1 cellular context compared by ENCODE assay signal in genomic region chr20:1265916-1266166, GRCh38.
TF ChIP-seq lines count a peak whose summit lies in the region.

No MANE protein-coding gene starts in this region.

TF ChIP-seq in GM12878, 131 proteins besides CTCF, POLR2A, EP300 and RAD21 (continued from another document):
- TF ChIP-seq IKZF2 (IDR thresholded peaks at IDR 0.05) (no peak), ZBTB11 (CRISPR knock-in tag; IDR thresholded peaks at IDR 0.05) (no peak), MEF2B (IDR thresholded peaks at IDR 0.05; ENCODE audit: partially characterized antibody, poor library complexity, severe bottlenecking) (no peak)
- TF ChIP-seq, protein P1, sequence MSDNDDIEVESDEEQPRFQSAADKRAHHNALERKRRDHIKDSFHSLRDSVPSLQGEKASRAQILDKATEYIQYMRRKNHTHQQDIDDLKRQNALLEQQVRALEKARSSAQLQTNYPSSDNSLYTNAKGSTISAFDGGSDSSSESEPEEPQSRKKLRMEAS (IDR thresholded peaks at IDR 0.05; ENCODE audit: low read depth, low read length), result no peak
TF ChIP-seq in GM12878: peak in this region for 0.
